In the genomic region with DNA sequence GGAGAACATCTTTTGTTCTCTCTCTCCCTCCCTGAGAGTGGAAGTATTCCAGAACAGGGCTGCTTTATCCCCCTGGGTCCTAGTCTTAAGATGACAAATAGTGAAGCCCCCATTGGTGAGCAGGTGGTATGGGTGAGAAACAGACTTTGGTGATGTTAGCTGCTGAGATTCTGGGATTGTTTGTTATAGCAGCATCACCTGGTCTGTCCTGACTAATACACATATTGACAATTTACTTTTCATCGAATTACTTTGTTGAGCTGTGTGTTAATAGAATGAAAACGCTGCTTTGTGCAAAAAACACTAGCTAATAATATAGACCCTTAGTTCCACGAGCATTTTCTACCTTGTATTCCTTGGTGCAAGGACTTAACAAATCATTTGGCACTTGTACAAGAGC, we compare ENCODE assay signal across 29 cellular contexts.
"Had no signal": no experiment of that assay in that cellular context is flagged by ENCODE, and none has a peak within 500 bp of the region (broad histone marks: within the 10 kb centered on the region; RNA-seq: fewer than 3 reads in every experiment).

No MANE protein-coding gene starts in this region.

- H3K4me3 ChIP-seq: colonic mucosa, coronary artery, dorsolateral prefrontal cortex, esophagus muscularis mucosa, esophagus squamous epithelium, gastrocnemius medialis, gastroesophageal sphincter, heart left ventricle, heart right ventricle had no signal

- H3K9me3 ChIP-seq: colonic mucosa, gastrocnemius medialis had no signal

- DNase-seq: colonic mucosa; cortex of kidney; dermis blood vessel endothelial cell; dorsolateral prefrontal cortex; effector CD4-positive, alpha-beta T cell; effector CD8-positive, alpha-beta T cell; effector memory CD4-positive, alpha-beta T cell; effector memory CD8-positive, alpha-beta T cell; endodermal cell; erythroblast; esophagus squamous epithelium; foreskin fibroblast; foreskin keratinocyte; foreskin melanocyte; gastrocnemius medialis; glutamatergic neuron; head of caudate nucleus; heart left ventricle; heart right ventricle had no signal

- H3K27me3 ChIP-seq: colonic mucosa, esophagus squamous epithelium, foreskin keratinocyte, gastrocnemius medialis, gastroesophageal sphincter, heart left ventricle had no signal

- FAIRE-seq: colon, endometrium, endothelial cell of umbilical vein, frontal cortex had no signal

- H3K4me3 Mint-ChIP-seq: dendritic cell treated with granulocyte-macrophage colony-stimulating factor and Interleukin-4, amounts not matched to agents 40 ng/mL and 50 ng/mL, for 4 days; effector memory CD8-positive, alpha-beta T cell; endodermal cell had no signal

- ATAC-seq: effector memory CD8-positive, alpha-beta T cell; esophagus mucosa; foreskin keratinocyte; gastrocnemius medialis; gastroesophageal sphincter; heart left ventricle; heart right ventricle had no signal

- H3K36me3 ChIP-seq: colonic mucosa, esophagus muscularis mucosa, esophagus squamous epithelium, gastrocnemius medialis, gastroesophageal sphincter, heart left ventricle, heart right ventricle had no signal

- H3K4me1 Mint-ChIP-seq: endodermal cell had no signal

- H3K27ac Mint-ChIP-seq: dendritic cell treated with granulocyte-macrophage colony-stimulating factor and Interleukin-4, amounts not matched to agents 40 ng/mL and 50 ng/mL, for 4 days; effector memory CD8-positive, alpha-beta T cell; endodermal cell had no signal

- H3K27me3 Mint-ChIP-seq: dendritic cell treated with granulocyte-macrophage colony-stimulating factor and Interleukin-4, amounts not matched to agents 40 ng/mL and 50 ng/mL, for 4 days; effector memory CD8-positive, alpha-beta T cell had no signal

- H3K4me1 ChIP-seq: colonic mucosa, esophagus muscularis mucosa, foreskin keratinocyte, gastrocnemius medialis, gastroesophageal sphincter, heart left ventricle, heart right ventricle had no signal

- H3K27ac ChIP-seq: colonic mucosa, coronary artery, dorsolateral prefrontal cortex, epithelial cell of prostate, esophagus muscularis mucosa, esophagus squamous epithelium, foreskin keratinocyte, gastrocnemius medialis, gastroesophageal sphincter, heart left ventricle, heart right ventricle had no signal
